In the genomic region with DNA sequence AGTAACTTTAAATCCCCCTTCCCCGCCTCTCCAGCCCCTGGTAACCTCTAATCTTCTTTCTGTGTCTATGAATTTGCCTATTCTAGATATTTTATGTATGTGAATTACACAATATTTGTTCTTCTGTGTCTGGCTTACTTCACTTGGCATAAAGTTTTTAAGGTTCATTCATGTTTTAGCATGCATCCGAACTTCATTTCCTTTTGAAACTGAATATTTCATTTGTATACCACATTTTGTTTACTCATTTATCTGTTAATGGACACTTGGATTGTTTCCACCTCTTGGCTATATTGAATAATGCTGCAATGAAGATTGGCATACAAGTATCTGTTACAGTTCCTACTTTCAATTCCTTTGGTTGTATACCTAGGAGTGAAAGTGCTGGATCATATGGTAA, we compare ENCODE assay signal across 27 cellular contexts.
"Had no signal": no experiment of that assay in that cellular context is flagged by ENCODE, and none has a peak within 500 bp of the region (broad histone marks: within the 10 kb centered on the region; RNA-seq: fewer than 3 reads in every experiment).

No MANE protein-coding gene starts in this region.

- H3K9me3 ChIP-seq: adrenal gland, body of pancreas, colonic mucosa, heart right ventricle, left ventricle myocardium inferior, sigmoid colon, thoracic aorta had no signal

- FAIRE-seq: TTC549, urothelium cell line had no signal

- DNase-seq: activated CD4-positive, alpha-beta T cell treated with anti-CD3 and anti-CD28 coated beads for 48 hours; activated CD4-positive, alpha-beta T cell treated with anti-CD3 and anti-CD28 coated beads, Interleukin-2, amount 50 U/mL, for 48 hours; activated CD8-positive, alpha-beta memory T cell treated with anti-CD3 and anti-CD28 coated beads for 24 hours; activated effector memory CD4-positive, alpha-beta T cell treated with Interleukin-2 at 50 U/mL for 16 hours; activated naive CD4-positive, alpha-beta T cell treated with anti-CD3 and anti-CD28 coated beads for 36 hours; activated naive CD8-positive, alpha-beta T cell treated with anti-CD3 and anti-CD28 coated beads for 36 hours; adrenal gland; aorta; body of pancreas; cerebellar nuclear complex; colonic mucosa; dorsolateral prefrontal cortex; effector memory CD4-positive, alpha-beta T cell; heart right ventricle; left ventricle myocardium inferior; retina; sigmoid colon; small intestine; stimulated activated CD4-positive, alpha-beta T cell treated with anti-CD3 and anti-CD28 coated beads, Interleukin-4, amount 100 ng/mL, for 24 hours; WERI-Rb-1 had no signal

- ATAC-seq: activated CD4-positive, CD25-positive, alpha-beta regulatory T cell treated with anti-CD3 and anti-CD28 coated beads, Interleukin-2, amount 50 U/mL, for 24 hours; body of pancreas; heart right ventricle had no signal

- H3K27ac ChIP-seq: adrenal gland, body of pancreas, cardiac muscle cell, colonic mucosa, dorsolateral prefrontal cortex, foreskin keratinocyte, heart right ventricle, left ventricle myocardium inferior, sigmoid colon, thoracic aorta, WERI-Rb-1 had no signal

- H3K4me1 ChIP-seq: adrenal gland, colonic mucosa, sigmoid colon had no signal

- H3K4me3 ChIP-seq: adrenal gland, body of pancreas, cardiac muscle cell, colonic mucosa, dorsolateral prefrontal cortex, heart right ventricle, left ventricle myocardium inferior, lung, sigmoid colon, thoracic aorta had no signal

- H3K27me3 ChIP-seq: adrenal gland, body of pancreas, cardiac muscle cell, colonic mucosa, dorsolateral prefrontal cortex, foreskin keratinocyte, heart right ventricle, sigmoid colon had no signal

- H3K36me3 ChIP-seq: adrenal gland, cardiac muscle cell, colonic mucosa, heart right ventricle, left ventricle myocardium inferior, sigmoid colon, thoracic aorta, WERI-Rb-1 had no signal
